ENCODE assay signal across 29 cellular contexts in genomic region chr3:61893840-61894566, GRCh38.
A peak's percentile ranks its signal among the peaks of the same experiment; 100 is the strongest.
DNase-seq lines count a peak whose midpoint lies in the region; ATAC-seq, FAIRE-seq and TF ChIP-seq lines count a peak whose summit lies in the region.
"Had no signal": no experiment of that assay in that cellular context is flagged by ENCODE, and none has a peak within 500 bp of the region (broad histone marks: within the 10 kb centered on the region; RNA-seq: fewer than 3 reads in every experiment).

No MANE protein-coding gene starts in this region.

- H3K4me3 Mint-ChIP-seq in nephron progenitor cell = no peak overlapping the region
- no peak overlapping the region for H3K4me3 Mint-ChIP-seq in effector memory CD8-positive, alpha-beta T cell
- H3K4me3 Mint-ChIP-seq in progenitor cell of endocrine pancreas (ENCODE audit: low read depth) = no peak overlapping the region
- H3K4me3 Mint-ChIP-seq: activated naive CD4-positive, alpha-beta T cell treated with anti-CD3 and anti-CD28 coated beads, Interleukin-2, amount 50 U/mL, for 24 hours; nephron; stimulated activated naive B cell treated with anti-CD40 and anti-IgM and Interleukin-4, amounts not matched to agents 10 μg/mL and 1 μg/mL and 100 μg/mL, for 72 hours had no signal

- H3K4me1 Mint-ChIP-seq in nephron progenitor cell (peaks cover 78% of the 10 kb centered on the region), progenitor cell of endocrine pancreas (ENCODE audit: low read depth) (peaks cover 24% of the 10 kb centered on the region)
- H3K4me1 Mint-ChIP-seq in effector memory CD8-positive, alpha-beta T cell (ENCODE audit: low read depth in 2 of 2) = peaks cover 0 to 2% of the 10 kb centered on the region in 2 donors

- H3K27ac Mint-ChIP-seq in nephron progenitor cell (peak overlapping the region; percentile 90), progenitor cell of endocrine pancreas (no peak overlapping the region)
- no peak overlapping the region for H3K27ac Mint-ChIP-seq in effector memory CD8-positive, alpha-beta T cell
- H3K27ac Mint-ChIP-seq: activated naive CD4-positive, alpha-beta T cell treated with anti-CD3 and anti-CD28 coated beads, Interleukin-2, amount 50 U/mL, for 24 hours; activated T-helper 2 cell treated with anti-CD3 and anti-CD28 coated beads, Interferon-gamma antibody, Interleukin-2, Interleukin-4, amounts not matched to agents 10 μg/mL and 5 μg/mL and 100 μg/mL, durations not matched to agents 14 hours and 24 hours and 36 hours had no signal

- DNase-seq in GM18507 (ENCODE audit: extremely low spot score, insufficient read length, low read depth) (no peak), NCI-H146 treated with DMSO at 0.1 percent for 48 hours (lab: John Stamatoyannopoulos, UW; ENCODE audit: unreplicated experiment) (peak; percentile 11), GM12878 (ENCODE audit: low read depth, low spot score) (no peak), nephron progenitor cell (no peak), progenitor cell of endocrine pancreas (ENCODE audit: low spot score, unreplicated experiment) (no peak), omental fat pad (ENCODE audit: low spot score) (no peak)
- no peak for DNase-seq in effector memory CD8-positive, alpha-beta T cell
- DNase-seq: activated CD4-positive, alpha-beta T cell treated with anti-CD3 and anti-CD28 coated beads for 4 hours; activated CD8-positive, alpha-beta memory T cell treated with anti-CD3 and anti-CD28 coated beads for 24 hours; activated T-cell treated with anti-CD3 and anti-CD28 coated beads for 4 hours; BE2C; foreskin keratinocyte; GOT3; lower lobe of right lung; NCI-H1105 treated with DMSO at 0.1 percent for 48 hours; NCI-H2029 treated with DMSO at 0.1 percent for 48 hours; NCI-H524 treated with DMSO at 0.1 percent for 48 hours; ovary; stimulated activated naive B cell treated with anti-CD40 and anti-IgM and Interleukin-4, amounts not matched to agents 10 μg/mL and 1 μg/mL and 100 μg/mL, for 72 hours; T-helper 9 cell; upper lobe of right lung had no signal

- FAIRE-seq in GM18507 (lab: Jason Lieb, UNC) (peak; percentile 71), GM12878 (lab: Jason Lieb, UNC) (no peak)
- FAIRE-seq: bronchial epithelial cell, G401.6, K562, small intestine had no signal

- TF ChIP-seq RAD21 in GM12878 (IDR thresholded peaks at IDR 0.05; ENCODE audit: insufficient read depth, low read depth, low read length) = no peak

- CTCF ChIA-PET in GM12878 (lab: Yijun Ruan, JAX) = interaction anchor here (0.6 to 3.4 kb wide), 15 partner anchors 8 to 330 kb away, joined by 3 to 29 read pairs (median 4); no protein-coding TSS in a partner anchor

- RAD21 ChIA-PET in GM12878 (lab: Charles Lee; ENCODE audit: unreplicated experiment) = interaction anchor here (0.7 to 2.9 kb wide), 33 partner anchors 8 to 372 kb away, joined by 3 to 26 read pairs (median 6); no protein-coding TSS in a partner anchor

- ATAC-seq in GM12878 = peak; percentile 12
- ATAC-seq in effector memory CD8-positive, alpha-beta T cell (replicated peaks) = no peak
- no peak for ATAC-seq in omental fat pad (ENCODE audit: low FRiP score)
- ATAC-seq in HG03108 (IDR thresholded peaks at IDR 0.05; ENCODE audit: unreplicated experiment) = no peak
- ATAC-seq: K562 had no signal

- no peak overlapping the region for H3K4me2 ChIP-seq in GM12878 (ENCODE audit: control insufficient read depth, insufficient read depth)

- POLR2A ChIA-PET in GM12878 (lab: Charles Lee) = interaction anchor here (0.6 to 4.6 kb wide), 7 partner anchors 8 to 1439 kb away, joined by 3 to 17 read pairs (median 4); no protein-coding TSS in a partner anchor

- H3K9ac ChIP-seq in GM12878 (ENCODE audit: control insufficient read depth, insufficient read depth, low read length) = no peak overlapping the region

- H3K27me3 Mint-ChIP-seq in nephron progenitor cell (ENCODE audit: low read depth, poor library complexity) = no peaks in the 10 kb centered on the region
- no peaks in the 10 kb centered on the region for H3K27me3 Mint-ChIP-seq in effector memory CD8-positive, alpha-beta T cell
- H3K27me3 Mint-ChIP-seq in progenitor cell of endocrine pancreas = no peaks in the 10 kb centered on the region

- WGBS in GM12878 (ENCODE audit: insufficient coverage, insufficient replicate concordance, low lambda C conversion rate, missing lambda C conversion rate) = 27% methylated on average over 3 of the region's 5 CpGs

- H3K36me3 Mint-ChIP-seq in nephron progenitor cell (ENCODE audit: low read depth) = peaks cover 7% of the 10 kb centered on the region
- no peaks in the 10 kb centered on the region for H3K36me3 Mint-ChIP-seq in effector memory CD8-positive, alpha-beta T cell (ENCODE audit: insufficient read depth)
- H3K36me3 Mint-ChIP-seq in progenitor cell of endocrine pancreas (ENCODE audit: insufficient read depth) = no peaks in the 10 kb centered on the region
- H3K36me3 Mint-ChIP-seq: activated naive CD4-positive, alpha-beta T cell treated with anti-CD3 and anti-CD28 coated beads, Interleukin-2, amount 50 U/mL, for 24 hours; stimulated activated naive B cell treated with anti-CD40 and anti-IgM and Interleukin-4, amounts not matched to agents 10 μg/mL and 1 μg/mL and 100 μg/mL, for 72 hours had no signal

- no peak overlapping the region for H2AFZ ChIP-seq in GM12878 (ENCODE audit: control insufficient read depth, low read depth, low read length)

- H3K27me3 ChIP-seq in GM12878 (replicated peaks in 1 of 2; ENCODE audit: control insufficient read depth in 2 of 2, insufficient read depth in 2 of 2, low read length in 1 of 2) = no peaks in the 10 kb centered on the region
- H3K27me3 ChIP-seq: BE2C, ovary, upper lobe of right lung had no signal

- no peaks in the 10 kb centered on the region for H3K9me3 ChIP-seq in GM12878 (replicated peaks; ENCODE audit: control insufficient read depth, insufficient read depth, low read length)
- H3K9me3 ChIP-seq: BE2C, lower lobe of right lung, ovary, upper lobe of right lung had no signal

- no peaks in the 10 kb centered on the region for H3K36me3 ChIP-seq in GM12878 (ENCODE audit: control insufficient read depth in 2 of 2, insufficient read depth in 2 of 2, low read length in 1 of 2)
- H3K36me3 ChIP-seq: BE2C, lower lobe of right lung, ovary, upper lobe of right lung had no signal

- no peaks in the 10 kb centered on the region for H3K9me3 Mint-ChIP-seq in nephron progenitor cell
- peaks cover 2 to 6% of the 10 kb centered on the region in 2 donors for H3K9me3 Mint-ChIP-seq in effector memory CD8-positive, alpha-beta T cell
- no peaks in the 10 kb centered on the region for H3K9me3 Mint-ChIP-seq in progenitor cell of endocrine pancreas (ENCODE audit: low read depth)
- H3K9me3 Mint-ChIP-seq: activated naive CD4-positive, alpha-beta T cell treated with anti-CD3 and anti-CD28 coated beads, Interleukin-2, amount 50 U/mL, for 24 hours; activated T-helper 2 cell treated with anti-CD3 and anti-CD28 coated beads, Interferon-gamma antibody, Interleukin-2, Interleukin-4, amounts not matched to agents 10 μg/mL and 5 μg/mL and 100 μg/mL, durations not matched to agents 14 hours and 24 hours and 36 hours; nephron had no signal

- no peaks in the 10 kb centered on the region for H3K79me2 ChIP-seq in GM12878 (ENCODE audit: control insufficient read depth, insufficient read depth, low read length)

- H4K20me1 ChIP-seq in GM12878 (ENCODE audit: control insufficient read depth, insufficient read depth) = no peaks in the 10 kb centered on the region

- no peak overlapping the region for H3K4me3 ChIP-seq in GM12878
- H3K4me3 ChIP-seq: K562, lower lobe of right lung, ovary, upper lobe of right lung had no signal

- BruUV-seq in GM12878 (replicated peaks; lab: Mats Ljungman, UMichigan) = no TSS peak

- no peak for TF ChIP-seq POLR2A in GM12878 (IDR thresholded peaks at IDR 0.05; ENCODE audit: low read depth, low read length)

- in situ Hi-C loops in GM12878 (cut with MboI) = no loop called here

- TF ChIP-seq CTCF in GM12878 (IDR thresholded peaks at IDR 0.05 in 2 of 3, conservative IDR thresholded peaks at IDR 0.05 in 1 of 3; ENCODE audit: control insufficient read depth in 2 of 3, extremely low read depth in 1 of 3, insufficient read depth in 1 of 3, low read depth in 3 of 3, low read length in 3 of 3) = no peak
- no peak for TF ChIP-seq CTCF in nephron progenitor cell (IDR thresholded peaks at IDR 0.05)
- TF ChIP-seq CTCF in progenitor cell of endocrine pancreas (IDR thresholded peaks at IDR 0.05; ENCODE audit: unreplicated experiment) = no peak
- TF ChIP-seq CTCF in omental fat pad (IDR thresholded peaks at IDR 0.05) = no peak

- H3K4me1 ChIP-seq in GM12878 (ENCODE audit: control insufficient read depth, insufficient read depth, low read length) = peaks cover 5% of the 10 kb centered on the region; the same call in 1 of the 2 replicates

- TF ChIP-seq EP300 in GM12878 (IDR thresholded peaks at IDR 0.05; ENCODE audit: borderline replicate concordance in 1 of 2, control insufficient read depth in 1 of 2, low read depth in 2 of 2, low read length in 2 of 2) = no peak

- intact Hi-C loops in GM12878 (cut with micrococcal nuclease; ENCODE audit: unreplicated experiment) = no loop called here

- SMC1A ChIA-PET in GM12878 (lab: Charles Lee; ENCODE audit: uncharacterized antibody, unreplicated experiment) = interaction anchor here (0.6 to 5.8 kb wide), 37 partner anchors 9 to 1001 kb away, joined by 3 to 63 read pairs (median 5); no protein-coding TSS in a partner anchor

- no peak overlapping the region for H3K27ac ChIP-seq in GM12878 (ENCODE audit: control insufficient read depth, insufficient read depth)
- H3K27ac ChIP-seq: foreskin keratinocyte, ovary, upper lobe of right lung had no signal

TF ChIP-seq in GM12878, 131 proteins besides CTCF, POLR2A, EP300 and RAD21 (continues in another document):
- TF ChIP-seq ZNF24 (IDR thresholded peaks at IDR 0.05) (no peak), IKZF2 (IDR thresholded peaks at IDR 0.05) (0 out of 4 replicates have a peak, but pooled peaks of 1 of the 2 experiments have one; percentile 6), ZBTB33 (IDR thresholded peaks at IDR 0.05) (no peak), MTA2 (IDR thresholded peaks at IDR 0.05; ENCODE audit: low read depth) (peak; percentile 38; the same call in 1 of the 2 replicates), BHLHE40 (IDR thresholded peaks at IDR 0.05; ENCODE audit: borderline replicate concordance in 1 of 2, low read depth in 2 of 2, low read length in 1 of 2) (peak in 1 of 2 experiments; percentile 39; a peak in 1 of 4 replicates)
